In the genomic region with DNA sequence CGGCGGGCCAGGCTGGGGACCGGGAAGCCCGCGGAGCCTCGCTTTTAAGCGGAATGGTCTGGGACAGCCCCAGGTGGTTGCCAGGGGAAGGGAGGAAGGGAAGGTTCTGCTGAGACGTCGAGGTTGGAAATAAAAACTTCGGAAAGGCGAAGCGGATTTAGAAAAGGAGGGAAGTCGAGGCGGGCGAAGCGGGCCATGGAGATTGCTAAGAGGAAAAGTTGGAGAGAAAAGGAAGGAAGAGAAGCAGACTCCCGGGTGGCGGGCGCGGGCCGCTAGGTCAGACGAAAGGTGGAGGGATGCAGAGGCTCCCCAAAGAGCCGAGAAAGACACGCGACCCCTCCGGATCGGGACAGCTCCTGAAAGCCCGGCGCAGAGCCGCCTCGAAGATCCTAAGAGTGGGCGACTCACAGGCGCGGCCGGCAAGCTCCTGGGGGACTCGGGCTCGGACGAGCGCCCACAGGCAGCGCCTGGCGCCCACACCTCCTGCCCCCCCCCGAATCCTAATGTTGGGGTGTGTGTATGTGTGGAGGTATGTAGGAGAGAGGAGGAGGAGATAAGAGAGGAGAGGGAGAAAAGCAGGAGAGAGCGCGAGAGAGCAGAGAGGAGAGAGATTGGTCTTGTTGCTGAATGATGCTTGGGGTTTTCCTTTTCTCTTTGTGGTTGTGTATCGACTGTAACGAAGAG, we compare ENCODE assay signal across 9 cellular contexts. TPM values are rescaled to one million over a fixed set of nuclear protein-coding genes. Genes with fewer than 3 reads are reported as not detected.
A peak's percentile ranks its signal among the peaks of the same experiment; 100 is the strongest.
DNase-seq lines count a peak whose midpoint lies in the region; ATAC-seq and TF ChIP-seq lines count a peak whose summit lies in the region.
"Had no signal": no experiment of that assay in that cellular context is flagged by ENCODE, and none has a peak within 500 bp of the region (broad histone marks: within the 10 kb centered on the region; RNA-seq: fewer than 3 reads in every experiment).

No MANE protein-coding gene starts in this region.

- peaks cover 77% of the 10 kb centered on the region for H3K27me3 Mint-ChIP-seq in activated CD4-positive, alpha-beta T cell treated with anti-CD3 and anti-CD28 coated beads for 36 hours
- peaks cover 81% of the 10 kb centered on the region for H3K27me3 Mint-ChIP-seq in activated T-helper 1 cell treated with anti-CD3 and anti-CD28 coated beads, Interleukin-12 subunit alpha, Interleukin-12 subunit beta, Interleukin-2, Interleukin-4 antibody, amounts not matched to agents 30 ng/mL and 10 ng/mL and 1 ng/mL, durations not matched to agents 14 hours and 24 hours and 36 hours (ENCODE audit: insufficient read depth)

- no peak for TF ChIP-seq CTCF in kidney epithelial cell (IDR thresholded peaks at IDR 0.05; ENCODE audit: insufficient read depth, low read length, poor library complexity, severe bottlenecking)

- intact Hi-C loops in activated CD4-positive, alpha-beta T cell treated with anti-CD3 and anti-CD28 coated beads for 36 hours (cut with DNase I, micrococcal nuclease) = loop anchor here (2.0 to 10.0 kb wide), 4 partner anchors 25 to 935 kb away; no protein-coding TSS in a partner anchor
- intact Hi-C loops in activated T-helper 1 cell treated with anti-CD3 and anti-CD28 coated beads, Interleukin-12 subunit alpha, Interleukin-12 subunit beta, Interleukin-2, Interleukin-4 antibody, amounts not matched to agents 30 ng/mL and 10 ng/mL and 1 ng/mL, durations not matched to agents 14 hours and 24 hours and 36 hours (cut with micrococcal nuclease) = loop anchor here (2.0 kb wide), 1 partner anchor 97 kb away; no protein-coding TSS in a partner anchor

- no peak for DNase-seq in activated CD4-positive, alpha-beta T cell treated with anti-CD3 and anti-CD28 coated beads for 36 hours
- no peak for DNase-seq in activated CD4-positive, alpha-beta T cell treated with anti-CD3 and anti-CD28 coated beads, Interleukin-2, amount 50 U/mL, for 1 hour
- DNase-seq in activated T-helper 1 cell treated with anti-CD3 and anti-CD28 coated beads, Interleukin-12 subunit alpha, Interleukin-12 subunit beta, Interleukin-2, Interleukin-4 antibody, amounts not matched to agents 30 ng/mL and 10 ng/mL and 1 ng/mL, durations not matched to agents 14 hours and 24 hours and 36 hours (ENCODE audit: low spot score) = no peak
- DNase-seq in kidney epithelial cell (ENCODE audit: low read depth) (no peak), NCI-H526 (lab: John Stamatoyannopoulos, UW) (no peak), OCI-M1 (lab: John Stamatoyannopoulos, UW) (no peak)

- H3K27me3 ChIP-seq in kidney epithelial cell (ENCODE audit: control insufficient read depth, insufficient read depth, low read length) = peaks cover 32% of the 10 kb centered on the region
- peaks cover 63 to 76% of the 10 kb centered on the region in 2 donors for H3K27me3 ChIP-seq in stomach smooth muscle (ENCODE audit: control insufficient read depth in 1 of 2, insufficient read depth in 2 of 2, low read length in 2 of 2)

- H3K4me3 Mint-ChIP-seq in activated CD4-positive, alpha-beta T cell treated with anti-CD3 and anti-CD28 coated beads for 36 hours = no peak overlapping the region
- H3K4me3 Mint-ChIP-seq in activated T-helper 1 cell treated with anti-CD3 and anti-CD28 coated beads, Interleukin-12 subunit alpha, Interleukin-12 subunit beta, Interleukin-2, Interleukin-4 antibody, amounts not matched to agents 30 ng/mL and 10 ng/mL and 1 ng/mL, durations not matched to agents 14 hours and 24 hours and 36 hours = peak overlapping the region; percentile 45

- H3K4me1 Mint-ChIP-seq in activated CD4-positive, alpha-beta T cell treated with anti-CD3 and anti-CD28 coated beads for 36 hours = peaks cover 14% of the 10 kb centered on the region
- peaks cover 18% of the 10 kb centered on the region for H3K4me1 Mint-ChIP-seq in activated T-helper 1 cell treated with anti-CD3 and anti-CD28 coated beads, Interleukin-12 subunit alpha, Interleukin-12 subunit beta, Interleukin-2, Interleukin-4 antibody, amounts not matched to agents 30 ng/mL and 10 ng/mL and 1 ng/mL, durations not matched to agents 14 hours and 24 hours and 36 hours (ENCODE audit: low read depth)

- H3K4me3 ChIP-seq in kidney epithelial cell (ENCODE audit: low read depth, low read length) = peak overlapping the region; percentile 52
- H3K4me3 ChIP-seq in stomach smooth muscle (ENCODE audit: low read length in 2 of 2) = peak overlapping the region; percentile 36 to 63

- no peak for ATAC-seq in activated CD4-positive, alpha-beta T cell treated with anti-CD3 and anti-CD28 coated beads for 36 hours
- no peak for ATAC-seq in GM19324 (IDR thresholded peaks at IDR 0.05; ENCODE audit: low FRiP score, unreplicated experiment)

- no peak overlapping the region for H3K9ac ChIP-seq in stomach smooth muscle (ENCODE audit: low read length in 2 of 2)

- H3K9me3 ChIP-seq in stomach smooth muscle (ENCODE audit: control insufficient read depth in 2 of 2, low read length in 2 of 2) = no peaks in the 10 kb centered on the region

- H3K36me3 ChIP-seq in kidney epithelial cell (ENCODE audit: control insufficient read depth, insufficient read depth, low read length) (no peaks in the 10 kb centered on the region), stomach smooth muscle (ENCODE audit: control insufficient read depth in 2 of 2, insufficient read depth in 2 of 2, low read length in 2 of 2) (no peaks in the 10 kb centered on the region)

- H3K27ac Mint-ChIP-seq in activated CD4-positive, alpha-beta T cell treated with anti-CD3 and anti-CD28 coated beads for 36 hours = peak overlapping the region; percentile 63
- peak overlapping the region; percentile 45 for H3K27ac Mint-ChIP-seq in activated T-helper 1 cell treated with anti-CD3 and anti-CD28 coated beads, Interleukin-12 subunit alpha, Interleukin-12 subunit beta, Interleukin-2, Interleukin-4 antibody, amounts not matched to agents 30 ng/mL and 10 ng/mL and 1 ng/mL, durations not matched to agents 14 hours and 24 hours and 36 hours

- POLR2A ChIA-PET in activated CD4-positive, alpha-beta T cell treated with anti-CD3 and anti-CD28 coated beads for 36 hours (lab: Charles Lee) = no interaction called here

- H3K4me1 ChIP-seq in stomach smooth muscle (ENCODE audit: control insufficient read depth, insufficient read depth, low read length) = peaks cover 19% of the 10 kb centered on the region

- H3K9me3 Mint-ChIP-seq in activated CD4-positive, alpha-beta T cell treated with anti-CD3 and anti-CD28 coated beads for 36 hours (ENCODE audit: low read depth) = no peaks in the 10 kb centered on the region
- no peaks in the 10 kb centered on the region for H3K9me3 Mint-ChIP-seq in activated T-helper 1 cell treated with anti-CD3 and anti-CD28 coated beads, Interleukin-12 subunit alpha, Interleukin-12 subunit beta, Interleukin-2, Interleukin-4 antibody, amounts not matched to agents 30 ng/mL and 10 ng/mL and 1 ng/mL, durations not matched to agents 14 hours and 24 hours and 36 hours

- CTCF ChIA-PET in activated CD4-positive, alpha-beta T cell treated with anti-CD3 and anti-CD28 coated beads for 36 hours (lab: Charles Lee) = interaction anchor here (0.7 kb wide), 1 partner anchor 294 kb away, joined by 3 read pairs; no protein-coding TSS in a partner anchor

- no peaks in the 10 kb centered on the region for H3K36me3 Mint-ChIP-seq in activated CD4-positive, alpha-beta T cell treated with anti-CD3 and anti-CD28 coated beads for 36 hours (ENCODE audit: low read depth)
- H3K36me3 Mint-ChIP-seq in activated T-helper 1 cell treated with anti-CD3 and anti-CD28 coated beads, Interleukin-12 subunit alpha, Interleukin-12 subunit beta, Interleukin-2, Interleukin-4 antibody, amounts not matched to agents 30 ng/mL and 10 ng/mL and 1 ng/mL, durations not matched to agents 14 hours and 24 hours and 36 hours (ENCODE audit: low read depth) = peaks cover 1% of the 10 kb centered on the region

- H3K27ac ChIP-seq in stomach smooth muscle (ENCODE audit: low read length) = no peak overlapping the region
- H3K27ac ChIP-seq: HL-60 had no signal

RNA-seq across cellular contexts. Expression of a gene that starts 1.4 kb away (rescaled TPM):
- total RNA-seq in activated CD4-positive, alpha-beta T cell treated with anti-CD3 and anti-CD28 coated beads for 36 hours = not detected
- total RNA-seq in activated T-helper 1 cell treated with anti-CD3 and anti-CD28 coated beads, Interleukin-12 subunit alpha, Interleukin-12 subunit beta, Interleukin-2, Interleukin-4 antibody, amounts not matched to agents 30 ng/mL and 10 ng/mL and 1 ng/mL, durations not matched to agents 14 hours and 24 hours and 36 hours = not detected in 2 replicates
- total RNA-seq in kidney epithelial cell = 0.14 and 0.42 TPM in 2 replicates
